ENCODE assay signal across 15 cellular contexts in genomic region chr15:57873564-57874209, GRCh38.
A peak's percentile ranks its signal among the peaks of the same experiment; 100 is the strongest.
DNase-seq lines count a peak whose midpoint lies in the region; ATAC-seq and TF ChIP-seq lines count a peak whose summit lies in the region.
"Had no signal": no experiment of that assay in that cellular context is flagged by ENCODE, and none has a peak within 500 bp of the region (broad histone marks: within the 10 kb centered on the region; RNA-seq: fewer than 3 reads in every experiment).

No MANE protein-coding gene starts in this region.

- H3K4me1 ChIP-seq in PC-3 (ENCODE audit: insufficient read depth, low read length): peaks cover 32% of the 10 kb centered on the region
- H3K4me1 ChIP-seq in mesenchymal stem cell (ENCODE audit: control insufficient read depth, insufficient read depth, low read depth, low read length): peaks cover 1% of the 10 kb centered on the region
- H3K4me1 ChIP-seq in ovary (ENCODE audit: insufficient read depth): no peaks in the 10 kb centered on the region

- H3K4ac ChIP-seq in mesenchymal stem cell (ENCODE audit: low read depth in 1 of 2, low read length in 2 of 2): no peak overlapping the region

- H4K20me1 ChIP-seq in PC-3 (ENCODE audit: low read length): no peaks in the 10 kb centered on the region

- TF ChIP-seq CTCF in PC-3 (conservative IDR thresholded peaks at IDR 0.05; ENCODE audit: low read depth, low read length) (no peak), cardiac fibroblast (IDR thresholded peaks at IDR 0.05; ENCODE audit: low read depth, low read length) (no peak), ovary (IDR thresholded peaks at IDR 0.05) (no peak)

- no peak overlapping the region for H2BK15ac ChIP-seq in mesenchymal stem cell (ENCODE audit: low read depth, poor library complexity, severe bottlenecking)

- no peak overlapping the region for H2AK5ac ChIP-seq in mesenchymal stem cell (ENCODE audit: low read length, severe bottlenecking)

- no peak overlapping the region for H3K4me3 ChIP-seq in PC-3 (ENCODE audit: low read length)
- no peak overlapping the region for H3K4me3 ChIP-seq in cardiac fibroblast (replicated peaks in 1 of 2; ENCODE audit: low read depth in 2 of 2, low read length in 2 of 2)
- no peak overlapping the region for H3K4me3 ChIP-seq in mesenchymal stem cell (ENCODE audit: insufficient read depth in 1 of 2, low read depth in 1 of 2, low read length in 2 of 2)
- no peak overlapping the region for H3K4me3 ChIP-seq in ovary
- H3K4me3 ChIP-seq: dorsolateral prefrontal cortex, skin epidermis, transverse colon had no signal

- H3K4me2 ChIP-seq in PC-3 (ENCODE audit: low read length) (peak overlapping the region; percentile 59), mesenchymal stem cell (ENCODE audit: low read length, poor library complexity, severe bottlenecking) (no peak overlapping the region)

- no peaks in the 10 kb centered on the region for H3K9me2 ChIP-seq in PC-3 (replicated peaks; ENCODE audit: low read length)

- intact Hi-C loops in PC-3 (cut with micrococcal nuclease) (loop anchor here (5.0 kb wide), 2 partner anchors 49 to 94 kb away; no protein-coding TSS in a partner anchor), ovary (cut with DNase I) (no loop called here)

- DNase-seq in Daoy (ENCODE audit: low read depth) (peak; percentile 51), PC-3 (peak; percentile 69), cardiac fibroblast (ENCODE audit: low read depth in 2 of 2) (peak; percentile 56 to 72), mesenchymal stem cell (peak; percentile 2), activated T-cell treated with anti-CD3 and anti-CD28 coated beads for 4 hours (no peak), NCI-H2227 treated with DMSO at 0.1 percent for 48 hours (lab: John Stamatoyannopoulos, UW) (no peak), ovary (no peak)
- DNase-seq: activated CD4-positive, alpha-beta memory T cell treated with anti-CD3 and anti-CD28 coated beads for 36 hours; amniotic stem cell; dorsolateral prefrontal cortex; NCI-H1105; transverse colon had no signal

- TF ChIP-seq EP300 in ovary (IDR thresholded peaks at IDR 0.05): no peak

- H2BK5ac ChIP-seq in mesenchymal stem cell (ENCODE audit: low read depth, low read length, poor library complexity, severe bottlenecking): no peak overlapping the region

- no peaks in the 10 kb centered on the region for H3K27me3 ChIP-seq in PC-3 (ENCODE audit: low read length)
- peaks cover 0 to 5% of the 10 kb centered on the region in 2 experiments for H3K27me3 ChIP-seq in mesenchymal stem cell (ENCODE audit: control insufficient read depth in 1 of 2, insufficient read depth in 1 of 2, low read length in 2 of 2)
- no peaks in the 10 kb centered on the region for H3K27me3 ChIP-seq in ovary

- TF ChIP-seq POLR2A in ovary (IDR thresholded peaks at IDR 0.05): no peak

- WGBS in mesenchymal stem cell: 23% methylated on average over 1 of the region's 2 CpGs
- 76 to 86% (median 82%) methylated on average over 2 of the region's 2 CpGs for WGBS in ovary, 3 donors

- H3K9me3 ChIP-seq in PC-3 (ENCODE audit: low read length) (no peaks in the 10 kb centered on the region), mesenchymal stem cell (ENCODE audit: control insufficient read depth, low read length) (peaks cover 10% of the 10 kb centered on the region), ovary (no peaks in the 10 kb centered on the region)

- no peak overlapping the region for H2BK120ac ChIP-seq in mesenchymal stem cell (ENCODE audit: low read depth, low read length)

- no peak overlapping the region for H3K9ac ChIP-seq in PC-3 (ENCODE audit: low read length)
- no peak overlapping the region for H3K9ac ChIP-seq in mesenchymal stem cell (ENCODE audit: low read length)

- POLR2A ChIA-PET in PC-3 (lab: Charles Lee; ENCODE audit: unreplicated experiment): no interaction called here

- H2AFZ ChIP-seq in PC-3 (ENCODE audit: low read length) (no peak overlapping the region), mesenchymal stem cell (ENCODE audit: low read depth, low read length) (no peak overlapping the region)

- no peak overlapping the region for H3K23ac ChIP-seq in mesenchymal stem cell (ENCODE audit: low read length in 2 of 2)

- H3K79me1 ChIP-seq in mesenchymal stem cell (replicated peaks; ENCODE audit: low read length, poor library complexity, severe bottlenecking): no peaks in the 10 kb centered on the region

- H3K18ac ChIP-seq in mesenchymal stem cell (ENCODE audit: low read depth in 1 of 2, low read length in 2 of 2): no peak overlapping the region

- H3K36me3 ChIP-seq in PC-3 (ENCODE audit: low read depth, low read length): no peaks in the 10 kb centered on the region
- no peaks in the 10 kb centered on the region for H3K36me3 ChIP-seq in mesenchymal stem cell (ENCODE audit: control insufficient read depth in 1 of 2, insufficient read depth in 2 of 2, low read depth in 1 of 2, low read length in 2 of 2)
- H3K36me3 ChIP-seq in ovary: no peaks in the 10 kb centered on the region
- H3K36me3 ChIP-seq: transverse colon had no signal

- H2BK12ac ChIP-seq in mesenchymal stem cell (ENCODE audit: low read length in 2 of 2): no peak overlapping the region

- H3K27ac ChIP-seq in PC-3 (ENCODE audit: low read length) (0 out of 2 replicates have a peak overlapping the region, but pooled peaks have one; percentile 20), mesenchymal stem cell (ENCODE audit: low read length, poor library complexity, severe bottlenecking) (no peak overlapping the region), ovary (no peak overlapping the region)
- H3K27ac ChIP-seq: dorsolateral prefrontal cortex, skin epidermis, transverse colon had no signal

- no peak overlapping the region for H4K91ac ChIP-seq in mesenchymal stem cell (ENCODE audit: low read length)

- no TSS peak for BruUV-seq in PC-3 (replicated peaks; lab: Mats Ljungman, UMichigan)

- no peak overlapping the region for H4K8ac ChIP-seq in mesenchymal stem cell (ENCODE audit: low read length)

- H3K79me2 ChIP-seq in PC-3 (ENCODE audit: low read length): no peaks in the 10 kb centered on the region

- no peaks in the 10 kb centered on the region for H3F3A ChIP-seq in PC-3 (ENCODE audit: low read length, unreplicated experiment)

- H3K14ac ChIP-seq in mesenchymal stem cell (ENCODE audit: low read length in 2 of 2): no peak overlapping the region

- CTCF ChIA-PET in PC-3 (lab: Charles Lee): no interaction called here

- ATAC-seq in PC-3 (peak; percentile 79), HG02885 (IDR thresholded peaks at IDR 0.05; ENCODE audit: poor library complexity, unreplicated experiment) (no peak)
- ATAC-seq: stimulated activated effector memory CD8-positive, alpha-beta T cell treated with anti-CD3 and anti-CD28 coated beads, Interleukin-12 subunit alpha, Interleukin-12 subunit beta, amount 100 ng/mL, for 72 hours had no signal

Comparison
In these comparisons a context has a peak if more than half of its experiments do, and no peak if none do; other contexts are left out.
1. DNase-seq: peak in Daoy (single experiment), PC-3 (single experiment), cardiac fibroblast (2 of 2) and mesenchymal stem cell (single experiment); none in activated T-cell treated with anti-CD3 and anti-CD28 coated beads for 4 hours (single experiment), NCI-H2227 treated with DMSO at 0.1 percent for 48 hours (single experiment) and ovary (0 of 5).